In the genomic region with DNA sequence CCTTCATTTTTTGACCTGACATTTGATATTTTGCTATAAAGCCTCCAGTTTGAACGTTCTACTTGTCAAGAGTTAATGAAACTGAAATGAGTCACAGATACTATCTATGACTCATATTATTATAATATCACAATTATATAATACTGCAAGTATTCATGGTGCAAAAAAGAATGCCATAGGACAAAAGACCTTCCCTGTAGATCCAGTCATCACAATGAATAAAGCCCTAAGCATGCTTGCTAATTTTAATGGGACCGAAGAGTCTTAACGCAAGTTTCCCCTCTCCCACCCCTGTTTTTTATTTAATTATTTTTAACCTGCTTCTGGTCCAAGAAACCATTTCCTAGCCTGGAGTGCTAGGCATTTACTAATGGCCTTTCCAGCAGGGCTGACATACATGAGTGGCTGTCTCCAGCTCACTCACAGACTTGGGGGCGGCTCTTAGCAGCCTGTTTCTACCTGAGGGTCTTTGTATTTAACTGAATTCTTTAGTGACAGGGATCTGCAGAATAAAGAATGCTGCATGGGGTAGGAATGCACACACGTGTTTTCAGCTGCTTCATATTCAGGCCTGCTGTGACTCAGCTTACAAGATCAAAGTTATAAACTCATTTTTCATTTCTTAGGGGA, we compare ENCODE assay signal across 13 cellular contexts.
A peak's percentile ranks its signal among the peaks of the same experiment; 100 is the strongest.
DNase-seq lines count a peak whose midpoint lies in the region; ATAC-seq and TF ChIP-seq lines count a peak whose summit lies in the region.
"Had no signal": no experiment of that assay in that cellular context is flagged by ENCODE, and none has a peak within 500 bp of the region (broad histone marks: within the 10 kb centered on the region; RNA-seq: fewer than 3 reads in every experiment).

No MANE protein-coding gene starts in this region.

- H3K9ac ChIP-seq in endodermal cell (ENCODE audit: extremely low read depth, low read length, poor library complexity, severe bottlenecking): no peak overlapping the region

- H4K20me1 ChIP-seq in PC-9 (ENCODE audit: insufficient read depth): no peaks in the 10 kb centered on the region

- DNase-seq in EH (ENCODE audit: low read depth) (peak; percentile 87), PC-9 (peak; percentile 33 to 87), endodermal cell (peak; percentile 50), osteocyte (ENCODE audit: extremely low spot score, unreplicated experiment) (no peak), nephron progenitor cell (no peak), inferior parietal cortex (ENCODE audit: extremely low spot score) (no peak)
- DNase-seq: GF-D8, KBM-7, NCI-H526 treated with DMSO at 0.1 percent for 48 hours had no signal

- peaks cover 20% of the 10 kb centered on the region for H3F3A ChIP-seq in PC-9 (ENCODE audit: insufficient read depth, low read depth)

- WGBS in endodermal cell (ENCODE audit: insufficient coverage in 1 of 2, insufficient read length in 1 of 2), 2 experiments: 31 to 62% methylated on average over 3 to 4 of the region's 5 CpGs

- no peaks in the 10 kb centered on the region for H3K9me3 ChIP-seq in PC-9 (ENCODE audit: insufficient read depth, low read depth)
- no peaks in the 10 kb centered on the region for H3K9me3 ChIP-seq in endodermal cell (ENCODE audit: control insufficient read depth, low read length)

- H3K27ac ChIP-seq in PC-9 (peak overlapping the region; percentile 99), endodermal cell (ENCODE audit: low read depth, low read length) (peak overlapping the region; percentile 21)

- intact Hi-C loops in PC-9 (cut with micrococcal nuclease; ENCODE audit: unreplicated experiment): loop anchor here (5.0 kb wide), 1 partner anchor 45 kb away; no protein-coding TSS in a partner anchor

- H3K4me1 ChIP-seq in PC-9 (replicated peaks; ENCODE audit: insufficient read depth) (peaks cover 29% of the 10 kb centered on the region), endodermal cell (ENCODE audit: control insufficient read depth, insufficient read depth, low read length) (no peaks in the 10 kb centered on the region)

- H2AFZ ChIP-seq in PC-9: no peak overlapping the region

- no peaks in the 10 kb centered on the region for H3K36me3 ChIP-seq in PC-9 (ENCODE audit: low read depth)
- no peaks in the 10 kb centered on the region for H3K36me3 ChIP-seq in endodermal cell (ENCODE audit: control insufficient read depth, insufficient read depth, low read length)

- ATAC-seq in HG02885 (IDR thresholded peaks at IDR 0.05; ENCODE audit: poor library complexity, unreplicated experiment) (no peak), HG03159 (IDR thresholded peaks at IDR 0.05; ENCODE audit: unreplicated experiment) (no peak)

- TF ChIP-seq CTCF in PC-9 (conservative IDR thresholded peaks at IDR 0.05) (no peak), endodermal cell (conservative IDR thresholded peaks at IDR 0.05) (no peak), osteocyte (IDR thresholded peaks at IDR 0.05) (no peak), nephron progenitor cell (IDR thresholded peaks at IDR 0.05) (no peak)

- no peaks in the 10 kb centered on the region for H3K9me2 ChIP-seq in PC-9 (ENCODE audit: insufficient read depth)

- no peak overlapping the region for H3K4me3 Mint-ChIP-seq in endodermal cell
- no peak overlapping the region for H3K4me3 Mint-ChIP-seq in osteocyte (ENCODE audit: unreplicated experiment)
- H3K4me3 Mint-ChIP-seq in nephron progenitor cell: no peak overlapping the region
- H3K4me3 Mint-ChIP-seq: activated T-helper 1 cell treated with anti-CD3 and anti-CD28 coated beads, Interleukin-12 subunit alpha, Interleukin-12 subunit beta, Interleukin-2, Interleukin-4 antibody, amounts not matched to agents 30 ng/mL and 10 ng/mL and 1 ng/mL, durations not matched to agents 14 hours and 24 hours and 36 hours had no signal

- H3K9me3 Mint-ChIP-seq in endodermal cell (no peaks in the 10 kb centered on the region), osteocyte (ENCODE audit: unreplicated experiment) (no peaks in the 10 kb centered on the region), nephron progenitor cell (no peaks in the 10 kb centered on the region)
- H3K9me3 Mint-ChIP-seq: activated T-helper 1 cell treated with anti-CD3 and anti-CD28 coated beads, Interleukin-12 subunit alpha, Interleukin-12 subunit beta, Interleukin-2, Interleukin-4 antibody, amounts not matched to agents 30 ng/mL and 10 ng/mL and 1 ng/mL, durations not matched to agents 14 hours and 24 hours and 36 hours had no signal

- H3K4me3 ChIP-seq in PC-9: peak overlapping the region; percentile 45; the same call in 1 of the 2 replicates
- no peak overlapping the region for H3K4me3 ChIP-seq in endodermal cell (ENCODE audit: low read length)
- H3K4me3 ChIP-seq: lung had no signal

- POLR2A ChIA-PET in PC-9 (lab: Charles Lee; ENCODE audit: unreplicated experiment): interaction anchor here (0.7 kb wide), 1 partner anchor 238 kb away, joined by 6 read pairs; no protein-coding TSS in a partner anchor

- BruUV-seq in PC-9 (replicated peaks; lab: Mats Ljungman, UMichigan): no TSS peak

- H3K4me1 Mint-ChIP-seq in endodermal cell: no peaks in the 10 kb centered on the region
- H3K4me1 Mint-ChIP-seq in osteocyte (ENCODE audit: unreplicated experiment): peaks cover 40% of the 10 kb centered on the region
- H3K4me1 Mint-ChIP-seq in nephron progenitor cell: peaks cover 40% of the 10 kb centered on the region

- no peak overlapping the region for H3K27ac Mint-ChIP-seq in endodermal cell
- peak overlapping the region; percentile 0 for H3K27ac Mint-ChIP-seq in osteocyte (ENCODE audit: unreplicated experiment)
- H3K27ac Mint-ChIP-seq in nephron progenitor cell: no peak overlapping the region
- H3K27ac Mint-ChIP-seq: activated T-helper 1 cell treated with anti-CD3 and anti-CD28 coated beads, Interleukin-12 subunit alpha, Interleukin-12 subunit beta, Interleukin-2, Interleukin-4 antibody, amounts not matched to agents 30 ng/mL and 10 ng/mL and 1 ng/mL, durations not matched to agents 14 hours and 24 hours and 36 hours had no signal

- peak overlapping the region; percentile 65 for H3K4me2 ChIP-seq in PC-9

- H3K36me3 Mint-ChIP-seq in endodermal cell (ENCODE audit: low read depth): no peaks in the 10 kb centered on the region
- H3K36me3 Mint-ChIP-seq in osteocyte (ENCODE audit: unreplicated experiment): no peaks in the 10 kb centered on the region
- H3K36me3 Mint-ChIP-seq in nephron progenitor cell (ENCODE audit: low read depth): no peaks in the 10 kb centered on the region

- H3K27me3 Mint-ChIP-seq in endodermal cell (ENCODE audit: insufficient read depth) (no peaks in the 10 kb centered on the region), osteocyte (ENCODE audit: unreplicated experiment) (no peaks in the 10 kb centered on the region), nephron progenitor cell (ENCODE audit: low read depth, poor library complexity) (no peaks in the 10 kb centered on the region)

- no peaks in the 10 kb centered on the region for H3K79me2 ChIP-seq in PC-9 (ENCODE audit: low read depth)

- CTCF ChIA-PET in PC-9 (lab: Charles Lee): no interaction called here

- H3K27me3 ChIP-seq in PC-9 (ENCODE audit: insufficient read depth, low read depth) (no peaks in the 10 kb centered on the region), endodermal cell (ENCODE audit: control insufficient read depth, insufficient read depth, low read length, poor library complexity, severe bottlenecking) (no peaks in the 10 kb centered on the region)

Comparison
In these comparisons a context has a peak if more than half of its experiments do, and no peak if none do; other contexts are left out.
1. DNase-seq: peak in EH (single experiment), PC-9 (2 of 2) and endodermal cell (single experiment); none in osteocyte (single experiment), nephron progenitor cell (single experiment) and inferior parietal cortex (single experiment).